8 cellular contexts compared by ENCODE assay signal in genomic region chr21:44865561-44866280, GRCh38. TPM values are rescaled to one million over a fixed set of nuclear protein-coding genes. Genes with fewer than 3 reads are reported as not detected.
A peak's percentile ranks its signal among the peaks of the same experiment; 100 is the strongest.
DNase-seq lines count a peak whose midpoint lies in the region; ATAC-seq and TF ChIP-seq lines count a peak whose summit lies in the region.

No MANE protein-coding gene starts in this region.

- no peak for TF ChIP-seq POLR2A in lower leg skin (IDR thresholded peaks at IDR 0.05)

- WGBS in lower leg skin, 2 donors, result 64 to 79% methylated on average over 12 of the region's 12 CpGs

- in situ Hi-C loops in G401 (cut with HindIII; ENCODE audit: low sequenced_read_pairs), result no loop called here

- peak overlapping the region; percentile 72 for H3K27ac Mint-ChIP-seq in activated naive CD8-positive, alpha-beta T cell treated with anti-CD3 and anti-CD28 coated beads, Interleukin-2, amount 10 ng/mL, durations not matched to agents 7 days and 5 days
- peak overlapping the region; percentile 61 to 97 (median 86) for H3K27ac Mint-ChIP-seq in naive thymus-derived CD8-positive, alpha-beta T cell

- H3K9me3 Mint-ChIP-seq in activated naive CD8-positive, alpha-beta T cell treated with anti-CD3 and anti-CD28 coated beads, Interleukin-2, amount 10 ng/mL, durations not matched to agents 7 days and 5 days, result no peaks in the 10 kb centered on the region
- no peaks in the 10 kb centered on the region for H3K9me3 Mint-ChIP-seq in naive thymus-derived CD8-positive, alpha-beta T cell

- H3K27me3 Mint-ChIP-seq in activated naive CD8-positive, alpha-beta T cell treated with anti-CD3 and anti-CD28 coated beads, Interleukin-2, amount 10 ng/mL, durations not matched to agents 7 days and 5 days, result no peaks in the 10 kb centered on the region
- peaks cover 0 to 1% (median 0%) of the 10 kb centered on the region in 5 donors for H3K27me3 Mint-ChIP-seq in naive thymus-derived CD8-positive, alpha-beta T cell

- H3K4me3 Mint-ChIP-seq in activated naive CD8-positive, alpha-beta T cell treated with anti-CD3 and anti-CD28 coated beads, Interleukin-2, amount 10 ng/mL, durations not matched to agents 7 days and 5 days, result peak overlapping the region; percentile 29
- peak overlapping the region; percentile 57 to 88 (median 72) for H3K4me3 Mint-ChIP-seq in naive thymus-derived CD8-positive, alpha-beta T cell

- TF ChIP-seq CTCF in lower leg skin (IDR thresholded peaks at IDR 0.05), result no peak

- no peak for ATAC-seq in activated naive CD8-positive, alpha-beta T cell treated with anti-CD3 and anti-CD28 coated beads, Interleukin-2, amount 10 ng/mL, durations not matched to agents 7 days and 5 days (ENCODE audit: low read depth)
- ATAC-seq in naive thymus-derived CD8-positive, alpha-beta T cell, result peak; percentile 56 to 60
- ATAC-seq in GM21367 (IDR thresholded peaks at IDR 0.05; ENCODE audit: unreplicated experiment), result no peak

- POLR2A ChIA-PET in activated naive CD8-positive, alpha-beta T cell treated with anti-CD3 and anti-CD28 coated beads, Interleukin-2, amount 10 ng/mL, durations not matched to agents 7 days and 5 days (lab: Charles Lee), result no interaction called here
- POLR2A ChIA-PET in naive thymus-derived CD8-positive, alpha-beta T cell (lab: Charles Lee), result interaction anchor here (1.0 kb wide), 1 partner anchor 61 kb away, joined by 4 read pairs; no protein-coding TSS in a partner anchor

- DNase-seq in G401 (ENCODE audit: low spot score) (peak; percentile 61), LHCN-M2 (ENCODE audit: low read depth) (peak; percentile 61), lower leg skin (ENCODE audit: low spot score in 2 of 2) (no peak), retina (no peak), NCI-H1092 treated with DMSO at 0.1 percent for 48 hours (lab: John Stamatoyannopoulos, UW) (no peak)
- DNase-seq in activated naive CD8-positive, alpha-beta T cell treated with anti-CD3 and anti-CD28 coated beads, Interleukin-2, amount 10 ng/mL, durations not matched to agents 7 days and 5 days, result no peak
- peak in 2 of 10 donors; percentile 40 to 43 for DNase-seq in naive thymus-derived CD8-positive, alpha-beta T cell

- intact Hi-C loops in lower leg skin (cut with DNase I; ENCODE audit: low total_unique reads), result no loop called here

- H3K36me3 Mint-ChIP-seq in activated naive CD8-positive, alpha-beta T cell treated with anti-CD3 and anti-CD28 coated beads, Interleukin-2, amount 10 ng/mL, durations not matched to agents 7 days and 5 days, result peaks cover 27% of the 10 kb centered on the region
- H3K36me3 Mint-ChIP-seq in naive thymus-derived CD8-positive, alpha-beta T cell, result peaks cover 0 to 36% (median 4%) of the 10 kb centered on the region in 3 donors

- no peak overlapping the region for H3K4me3 ChIP-seq in lower leg skin (ENCODE audit: low read depth, poor library complexity, severe bottlenecking)

- H3K4me1 Mint-ChIP-seq in activated naive CD8-positive, alpha-beta T cell treated with anti-CD3 and anti-CD28 coated beads, Interleukin-2, amount 10 ng/mL, durations not matched to agents 7 days and 5 days, result peaks cover 59% of the 10 kb centered on the region
- H3K4me1 Mint-ChIP-seq in naive thymus-derived CD8-positive, alpha-beta T cell, result peaks cover 48 to 87% (median 79%) of the 10 kb centered on the region in 4 donors

RNA-seq across cellular contexts. Expression of gene PTTG1IP, which starts 7.8 kb away (rescaled TPM):
- 172 and 243 TPM in 2 replicates for total RNA-seq in G401 (2014; rRNA removed; shearing (Covaris generic))
- total RNA-seq in LHCN-M2 (2014; rRNA removed) (496 and 531 TPM in 2 replicates), lower leg skin (100 to 1,000 TPM; 110 to 193 (median 133) TPM)
- polyA plus RNA-seq in LHCN-M2 (2012), result 689 TPM
- 10 to 100 TPM; 66.1 to 73.2 TPM for total RNA-seq in activated naive CD8-positive, alpha-beta T cell treated with anti-CD3 and anti-CD28 coated beads, Interleukin-2, amount 10 ng/mL, durations not matched to agents 7 days and 5 days
- 10 to 100 TPM; 62.0 to 68.7 TPM for total RNA-seq in naive thymus-derived CD8-positive, alpha-beta T cell
- polyA plus RNA-seq in naive thymus-derived CD8-positive, alpha-beta T cell, result 10 to 100 TPM; 42.4 to 54.1 (median 44.3) TPM

RNA-seq across cellular contexts. Expression of gene SUMO3, which starts 47.9 kb away (rescaled TPM):
- 54.2 and 59.0 TPM in 2 replicates for total RNA-seq in G401 (2014; rRNA removed; shearing (Covaris generic))
- total RNA-seq in LHCN-M2 (2014; rRNA removed) (125 and 129 TPM in 2 replicates), lower leg skin (10 to 100 TPM; 35.6 to 52.6 (median 42.5) TPM)
- polyA plus RNA-seq in LHCN-M2 (2012), result 171 TPM
- total RNA-seq in activated naive CD8-positive, alpha-beta T cell treated with anti-CD3 and anti-CD28 coated beads, Interleukin-2, amount 10 ng/mL, durations not matched to agents 7 days and 5 days, result 10 to 100 TPM; 81.5 to 82.6 TPM
- 10 to 100 TPM; 50.2 to 54.6 TPM for total RNA-seq in naive thymus-derived CD8-positive, alpha-beta T cell
- polyA plus RNA-seq in naive thymus-derived CD8-positive, alpha-beta T cell, result 10 to 100 TPM; 82.8 to 94.1 (median 86.7) TPM

RNA-seq across cellular contexts. Expression of gene ITGB2, which starts 55.0 kb away (rescaled TPM):
- total RNA-seq in G401 (2014; rRNA removed; shearing (Covaris generic)), result not detected in 2 replicates
- total RNA-seq in LHCN-M2 (2014; rRNA removed) (3.7 and 3.8 TPM in 2 replicates), lower leg skin (10 to 100 TPM; 18.4 to 40.7 (median 20.4) TPM)
- 25.3 TPM for polyA plus RNA-seq in LHCN-M2 (2012)
- total RNA-seq in activated naive CD8-positive, alpha-beta T cell treated with anti-CD3 and anti-CD28 coated beads, Interleukin-2, amount 10 ng/mL, durations not matched to agents 7 days and 5 days, result 100 to 1,000 TPM; 416 to 452 TPM
- total RNA-seq in naive thymus-derived CD8-positive, alpha-beta T cell, result 100 to 1,000 TPM; 177 to 180 TPM
- polyA plus RNA-seq in naive thymus-derived CD8-positive, alpha-beta T cell, result 100 to 1,000 TPM; 423 to 549 (median 524) TPM

Comparison
In these comparisons a context has a peak if more than half of its experiments do, and no peak if none do; other contexts are left out.
1. DNase-seq: peak in G401 (single experiment) and LHCN-M2 (single experiment); none in activated naive CD8-positive, alpha-beta T cell treated with anti-CD3 and anti-CD28 coated beads, Interleukin-2, amount 10 ng/mL, durations not matched to agents 7 days and 5 days (single experiment), lower leg skin (0 of 2), retina (single experiment) and NCI-H1092 treated with DMSO at 0.1 percent for 48 hours (single experiment).
2. ATAC-seq: peak in naive thymus-derived CD8-positive, alpha-beta T cell (2 of 2); none in activated naive CD8-positive, alpha-beta T cell treated with anti-CD3 and anti-CD28 coated beads, Interleukin-2, amount 10 ng/mL, durations not matched to agents 7 days and 5 days (single experiment) and GM21367 (single experiment).
3. RNA of gene ITGB2, which starts 55.0 kb away (total RNA-seq): 416 to 452 TPM in activated naive CD8-positive, alpha-beta T cell treated with anti-CD3 and anti-CD28 coated beads, Interleukin-2, amount 10 ng/mL, durations not matched to agents 7 days and 5 days and 177 to 180 TPM in naive thymus-derived CD8-positive, alpha-beta T cell; 18.4 to 40.7 TPM in lower leg skin, 3.7 to 3.8 TPM in LHCN-M2 and not detected in G401; every median in the first group is over 4 times any median in the second.